2 cellular contexts compared by ENCODE assay signal in the genomic region with DNA sequence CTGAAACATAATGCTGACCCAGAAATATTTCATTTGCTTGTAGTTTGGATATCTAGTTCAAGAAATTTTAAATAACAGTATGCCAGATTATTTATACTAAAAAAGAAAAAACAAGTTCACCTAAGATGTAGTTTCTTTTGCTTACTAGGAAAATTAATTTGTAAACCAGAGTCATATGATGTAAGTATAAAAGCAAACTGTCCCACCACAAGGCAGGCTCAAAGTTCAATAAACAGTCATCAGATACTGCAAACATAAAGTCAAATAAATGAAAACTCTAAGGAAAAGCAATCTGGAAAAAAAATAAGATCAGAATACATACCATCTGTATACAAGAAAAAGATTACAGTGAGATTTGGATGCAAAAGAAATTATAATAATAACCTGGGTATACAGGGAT.
A peak's percentile ranks its signal among the peaks of the same experiment; 100 is the strongest.
TF ChIP-seq lines count a peak whose summit lies in the region.

No MANE protein-coding gene starts in this region.

TF ChIP-seq in IMR-90, 13 proteins besides CTCF, POLR2A, EP300 and RAD21:
- no peak for TF ChIP-seq NFE2L2 (IDR thresholded peaks at IDR 0.05; ENCODE audit: low read depth, low read length)
- TF ChIP-seq FOS (IDR thresholded peaks at IDR 0.05; ENCODE audit: low read depth, low read length): no peak
- TF ChIP-seq, protein P1, sequence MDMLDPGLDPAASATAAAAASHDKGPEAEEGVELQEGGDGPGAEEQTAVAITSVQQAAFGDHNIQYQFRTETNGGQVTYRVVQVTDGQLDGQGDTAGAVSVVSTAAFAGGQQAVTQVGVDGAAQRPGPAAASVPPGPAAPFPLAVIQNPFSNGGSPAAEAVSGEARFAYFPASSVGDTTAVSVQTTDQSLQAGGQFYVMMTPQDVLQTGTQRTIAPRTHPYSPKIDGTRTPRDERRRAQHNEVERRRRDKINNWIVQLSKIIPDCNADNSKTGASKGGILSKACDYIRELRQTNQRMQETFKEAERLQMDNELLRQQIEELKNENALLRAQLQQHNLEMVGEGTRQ (IDR thresholded peaks at IDR 0.05; ENCODE audit: low read depth, low read length): no peak
- TF ChIP-seq MAFK (IDR thresholded peaks at IDR 0.05; ENCODE audit: low read depth, low read length): no peak
- TF ChIP-seq BHLHE40 (IDR thresholded peaks at IDR 0.05; ENCODE audit: low read depth, low read length): no peak
- no peak for TF ChIP-seq SMC3 (IDR thresholded peaks at IDR 0.05; ENCODE audit: low read depth, low read length)
TF ChIP-seq in IMR-90: peak in this region for 0.

TF ChIP-seq in HepG2, 621 proteins besides CTCF, POLR2A, EP300 and RAD21:
- TF ChIP-seq TAF1 (CRISPR knock-in tag; IDR thresholded peaks at IDR 0.05): no peak
- TF ChIP-seq GTF3A (CRISPR knock-in tag; conservative IDR thresholded peaks at IDR 0.05): no peak
- TF ChIP-seq STAT5B (CRISPR knock-in tag; IDR thresholded peaks at IDR 0.05): no peak
- TF ChIP-seq FOSL2 (CRISPR knock-in tag; IDR thresholded peaks at IDR 0.05): no peak
- TF ChIP-seq WIZ (CRISPR knock-in tag; IDR thresholded peaks at IDR 0.05): no peak
- no peak for TF ChIP-seq MED8 (CRISPR knock-in tag; IDR thresholded peaks at IDR 0.05; ENCODE audit: insufficient replicate concordance)
- no peak for TF ChIP-seq FOXK1 (CRISPR knock-in tag; IDR thresholded peaks at IDR 0.05; ENCODE audit: borderline replicate concordance, low read depth)
- 0 out of 2 replicates have a peak, but pooled peaks have one; percentile 12 for TF ChIP-seq HNF4A (CRISPR knock-in tag; IDR thresholded peaks at IDR 0.05)
- no peak for TF ChIP-seq BHLHE40 (IDR thresholded peaks at IDR 0.05; ENCODE audit: low read length)
- no peak for TF ChIP-seq MBNL3 (CRISPR knock-in tag; conservative IDR thresholded peaks at IDR 0.05)
- peak; percentile 81 for TF ChIP-seq BCL6 (CRISPR knock-in tag; IDR thresholded peaks at IDR 0.05)
- TF ChIP-seq, protein P2, sequence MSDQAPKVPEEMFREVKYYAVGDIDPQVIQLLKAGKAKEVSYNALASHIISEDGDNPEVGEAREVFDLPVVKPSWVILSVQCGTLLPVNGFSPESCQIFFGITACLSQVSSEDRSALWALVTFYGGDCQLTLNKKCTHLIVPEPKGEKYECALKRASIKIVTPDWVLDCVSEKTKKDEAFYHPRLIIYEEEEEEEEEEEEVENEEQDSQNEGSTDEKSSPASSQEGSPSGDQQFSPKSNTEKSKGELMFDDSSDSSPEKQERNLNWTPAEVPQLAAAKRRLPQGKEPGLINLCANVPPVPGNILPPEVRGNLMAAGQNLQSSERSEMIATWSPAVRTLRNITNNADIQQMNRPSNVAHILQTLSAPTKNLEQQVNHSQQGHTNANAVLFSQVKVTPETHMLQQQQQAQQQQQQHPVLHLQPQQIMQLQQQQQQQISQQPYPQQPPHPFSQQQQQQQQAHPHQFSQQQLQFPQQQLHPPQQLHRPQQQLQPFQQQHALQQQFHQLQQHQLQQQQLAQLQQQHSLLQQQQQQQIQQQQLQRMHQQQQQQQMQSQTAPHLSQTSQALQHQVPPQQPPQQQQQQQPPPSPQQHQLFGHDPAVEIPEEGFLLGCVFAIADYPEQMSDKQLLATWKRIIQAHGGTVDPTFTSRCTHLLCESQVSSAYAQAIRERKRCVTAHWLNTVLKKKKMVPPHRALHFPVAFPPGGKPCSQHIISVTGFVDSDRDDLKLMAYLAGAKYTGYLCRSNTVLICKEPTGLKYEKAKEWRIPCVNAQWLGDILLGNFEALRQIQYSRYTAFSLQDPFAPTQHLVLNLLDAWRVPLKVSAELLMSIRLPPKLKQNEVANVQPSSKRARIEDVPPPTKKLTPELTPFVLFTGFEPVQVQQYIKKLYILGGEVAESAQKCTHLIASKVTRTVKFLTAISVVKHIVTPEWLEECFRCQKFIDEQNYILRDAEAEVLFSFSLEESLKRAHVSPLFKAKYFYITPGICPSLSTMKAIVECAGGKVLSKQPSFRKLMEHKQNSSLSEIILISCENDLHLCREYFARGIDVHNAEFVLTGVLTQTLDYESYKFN (CRISPR knock-in tag; conservative IDR thresholded peaks at IDR 0.05): 0 out of 2 replicates have a peak, but pooled peaks have one; percentile 17
- TF ChIP-seq ZNF263 (CRISPR knock-in tag; IDR thresholded peaks at IDR 0.05): no peak
- TF ChIP-seq, protein P3, sequence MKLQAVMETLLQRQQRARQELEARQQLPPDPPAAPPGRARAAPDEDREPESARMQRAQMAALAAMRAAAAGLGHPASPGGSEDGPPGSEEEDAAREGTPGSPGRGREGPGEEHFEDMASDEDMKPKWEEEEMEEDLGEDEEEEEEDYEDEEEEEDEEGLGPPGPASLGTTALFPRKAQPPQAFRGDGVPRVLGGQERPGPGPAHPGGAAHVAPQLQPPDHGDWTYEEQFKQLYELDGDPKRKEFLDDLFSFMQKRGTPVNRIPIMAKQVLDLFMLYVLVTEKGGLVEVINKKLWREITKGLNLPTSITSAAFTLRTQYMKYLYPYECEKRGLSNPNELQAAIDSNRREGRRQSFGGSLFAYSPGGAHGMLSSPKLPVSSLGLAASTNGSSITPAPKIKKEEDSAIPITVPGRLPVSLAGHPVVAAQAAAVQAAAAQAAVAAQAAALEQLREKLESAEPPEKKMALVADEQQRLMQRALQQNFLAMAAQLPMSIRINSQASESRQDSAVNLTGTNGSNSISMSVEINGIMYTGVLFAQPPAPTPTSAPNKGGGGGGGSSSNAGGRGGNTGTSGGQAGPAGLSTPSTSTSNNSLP (IDR thresholded peaks at IDR 0.05; ENCODE audit: low read depth, low read length): peak; percentile 60; the same call in 1 of the 2 replicates
- TF ChIP-seq, protein P4, sequence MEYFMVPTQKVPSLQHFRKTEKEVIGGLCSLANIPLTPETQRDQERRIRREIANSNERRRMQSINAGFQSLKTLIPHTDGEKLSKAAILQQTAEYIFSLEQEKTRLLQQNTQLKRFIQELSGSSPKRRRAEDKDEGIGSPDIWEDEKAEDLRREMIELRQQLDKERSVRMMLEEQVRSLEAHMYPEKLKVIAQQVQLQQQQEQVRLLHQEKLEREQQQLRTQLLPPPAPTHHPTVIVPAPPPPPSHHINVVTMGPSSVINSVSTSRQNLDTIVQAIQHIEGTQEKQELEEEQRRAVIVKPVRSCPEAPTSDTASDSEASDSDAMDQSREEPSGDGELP (IDR thresholded peaks at IDR 0.05; ENCODE audit: borderline replicate concordance, low read depth): no peak
- no peak for TF ChIP-seq TEAD3 (CRISPR knock-in tag; optimal IDR thresholded peaks at IDR 0.05; ENCODE audit: borderline replicate concordance)
